8 cellular contexts compared by ENCODE assay signal in the genomic region with DNA sequence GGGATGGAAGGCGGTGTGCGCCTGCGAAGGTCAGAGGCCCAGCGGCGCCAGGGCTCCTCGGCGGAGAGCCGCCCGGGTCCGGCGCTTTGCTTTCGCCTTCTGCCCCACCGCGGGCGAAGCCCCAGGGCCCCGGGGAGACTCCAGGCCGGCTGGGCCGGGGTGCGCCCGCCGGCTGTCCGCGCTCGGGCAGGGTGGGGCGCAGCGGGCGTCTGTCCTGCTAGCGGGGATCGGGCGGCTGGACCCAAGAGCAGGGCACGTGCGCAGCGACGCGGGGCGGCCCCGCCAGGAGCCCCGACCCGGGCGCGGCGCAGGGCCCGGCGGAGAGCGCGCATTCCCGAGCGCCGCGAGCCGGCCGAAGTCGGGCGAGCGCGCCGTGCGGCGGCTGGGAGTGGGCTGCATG. TPM values are rescaled to one million over a fixed set of nuclear protein-coding genes. Genes with fewer than 3 reads are reported as not detected.
A peak's percentile ranks its signal among the peaks of the same experiment; 100 is the strongest.
DNase-seq lines count a peak whose midpoint lies in the region; ATAC-seq and TF ChIP-seq lines count a peak whose summit lies in the region.

No MANE protein-coding gene starts in this region.

- peaks cover 0 to 19% (median 14%) of the 10 kb centered on the region in 4 donors for H3K4me1 ChIP-seq in sigmoid colon

- no peak for TF ChIP-seq POLR2A in sigmoid colon (IDR thresholded peaks at IDR 0.05)

- ATAC-seq in GM18511 (IDR thresholded peaks at IDR 0.05; ENCODE audit: unreplicated experiment) (peak; percentile 35), HG02588 (IDR thresholded peaks at IDR 0.05; ENCODE audit: unreplicated experiment) (no peak)

- 2 to 4% methylated on average over 59 of the region's 59 CpGs for WGBS in sigmoid colon, 2 donors

- TF ChIP-seq EP300 in sigmoid colon (IDR thresholded peaks at IDR 0.05) = no peak

- H3K27ac ChIP-seq in sigmoid colon = peak overlapping the region; percentile 28 to 69 (median 44)

- peak; percentile 48 for DNase-seq in MG63
- no peak for DNase-seq in fibroblast of villous mesenchyme (ENCODE audit: low read depth)
- no peak for DNase-seq in sigmoid colon
- no peak for DNase-seq in activated gamma-delta T cell (lab: John Stamatoyannopoulos, UW)
- DNase-seq in NCI-H446 treated with DMSO at 0.1 percent for 48 hours (lab: John Stamatoyannopoulos, UW) = no peak
- DNase-seq in COLO829 (ENCODE audit: low spot score) = no peak

- H3K9me3 ChIP-seq in MG63 (no peaks in the 10 kb centered on the region), sigmoid colon (no peaks in the 10 kb centered on the region)

- H3K4me3 ChIP-seq in MG63 (peak overlapping the region; percentile 67), fibroblast of villous mesenchyme (ENCODE audit: low read depth, low read length) (peak overlapping the region; percentile 62), sigmoid colon (peak overlapping the region; percentile 37 to 64 (median 56))

- H3K27me3 ChIP-seq in MG63 (no peaks in the 10 kb centered on the region), sigmoid colon (peaks cover 6 to 22% (median 15%) of the 10 kb centered on the region in 3 donors)

- intact Hi-C loops in sigmoid colon (cut with DNase I) = loop anchor here (10.0 kb wide), 1 partner anchor 534 kb away; the partner anchor contains the start of gene ADAMTS17

- H3K36me3 ChIP-seq in MG63 (peaks cover 38% of the 10 kb centered on the region), sigmoid colon (no peaks in the 10 kb centered on the region)

- TF ChIP-seq CTCF in fibroblast of villous mesenchyme (IDR thresholded peaks at IDR 0.05; ENCODE audit: insufficient read depth, low read depth, low read length) (no peak), sigmoid colon (IDR thresholded peaks at IDR 0.05) (no peak)

RNA-seq across cellular contexts. Expression of gene ALDH1A3, which starts 0.6 kb away (rescaled TPM):
- total RNA-seq in MG63 (2014; rRNA removed; shearing (Covaris generic); ENCODE audit: low replicate concordance) = 879 and 1,090 TPM in 2 replicates
- total RNA-seq in fibroblast of villous mesenchyme (42.7 and 46.7 TPM in 2 replicates), sigmoid colon (10 to 100 TPM; 36.4 to 71.2 (median 46.9) TPM)
- polyA plus RNA-seq in sigmoid colon = 10 to 100 TPM in 1 of 3 donors, 1 to 10 TPM in 2; 8.6 to 13.2 (median 9.0) TPM

RNA-seq across cellular contexts. Expression of gene LRRK1, which starts 40.1 kb away (rescaled TPM):
- 4.4 and 10.4 TPM in 2 replicates for total RNA-seq in MG63 (2014; rRNA removed; shearing (Covaris generic); ENCODE audit: low replicate concordance)
- 10.8 and 11.6 TPM in 2 replicates for total RNA-seq in fibroblast of villous mesenchyme
- 10 to 100 TPM in 2 of 4 donors, 1 to 10 TPM in 2; 7.1 to 27.4 (median 9.2) TPM for total RNA-seq in sigmoid colon
- 10 to 100 TPM in 2 of 3 donors, 1 to 10 TPM in 1; 9.6 to 22.6 (median 10.2) TPM for polyA plus RNA-seq in sigmoid colon

Comparison
In these comparisons a context has a peak if more than half of its experiments do, and no peak if none do; other contexts are left out.
1. RNA of gene ALDH1A3, which starts 0.6 kb away (total RNA-seq): 879 to 1,090 TPM in MG63; 36.4 to 71.2 TPM in sigmoid colon and 42.7 to 46.7 TPM in fibroblast of villous mesenchyme; every median in the first group is over 10 times any median in the second.
2. Peak in every context shown above with its lines, with median percentiles within 50 percentile points of each other: H3K4me3 ChIP-seq.